In the genomic region with DNA sequence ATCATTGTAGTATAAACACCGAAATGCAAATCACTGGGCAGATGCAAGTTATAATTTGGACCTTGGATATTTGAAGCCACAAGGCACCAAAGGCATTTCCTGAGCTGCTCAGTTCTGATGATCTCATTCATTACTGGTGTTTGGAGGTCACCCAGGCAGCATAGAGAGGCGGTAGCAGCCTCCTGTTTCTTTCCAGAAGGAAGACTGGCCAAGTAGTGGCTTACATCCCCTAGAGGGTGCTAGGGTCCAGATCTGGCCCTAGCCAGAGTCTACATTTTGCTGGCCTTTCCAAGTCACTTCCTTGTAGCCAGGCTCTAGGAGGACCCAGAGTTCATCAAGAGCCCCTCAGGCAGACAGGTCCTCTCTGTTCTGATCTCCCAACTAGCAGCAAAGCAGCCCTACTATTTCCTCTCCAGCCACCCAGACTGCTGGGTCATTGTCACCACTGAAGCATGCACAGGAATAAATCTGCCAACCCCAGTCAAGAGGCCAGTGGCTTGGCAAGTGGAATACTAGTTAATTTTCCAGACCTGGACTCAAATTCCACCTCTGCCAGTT, we compare ENCODE assay signal across 10 cellular contexts. TPM values are rescaled to one million over a fixed set of nuclear protein-coding genes. Genes with fewer than 3 reads are reported as not detected.
DNase-seq lines count a peak whose midpoint lies in the region; ATAC-seq and TF ChIP-seq lines count a peak whose summit lies in the region.
"Had no signal": no experiment of that assay in that cellular context is flagged by ENCODE, and none has a peak within 500 bp of the region (broad histone marks: within the 10 kb centered on the region; RNA-seq: fewer than 3 reads in every experiment).

No MANE protein-coding gene starts in this region.

- peaks cover 6% of the 10 kb centered on the region; the same call in 1 of the 2 replicates for H3F3A ChIP-seq in PC-9 (ENCODE audit: insufficient read depth, low read depth)

- no peak overlapping the region for H3K4me3 ChIP-seq in PC-9
- no peak overlapping the region for H3K4me3 ChIP-seq in epithelial cell of proximal tubule (ENCODE audit: low read depth, low read length)

- H3K27ac ChIP-seq in PC-9 = no peak overlapping the region

- no TSS peak for BruUV-seq in PC-9 (replicated peaks; lab: Mats Ljungman, UMichigan)

- peaks cover 64% of the 10 kb centered on the region for H3K27me3 Mint-ChIP-seq in mesothelial cell of epicardium (ENCODE audit: low read depth)

- H3K27me3 ChIP-seq in PC-9 (ENCODE audit: insufficient read depth, low read depth) = no peaks in the 10 kb centered on the region

- no peaks in the 10 kb centered on the region for H3K79me2 ChIP-seq in PC-9 (ENCODE audit: low read depth)

- H4K20me1 ChIP-seq in PC-9 (ENCODE audit: insufficient read depth) = no peaks in the 10 kb centered on the region

- intact Hi-C loops in PC-9 (cut with micrococcal nuclease; ENCODE audit: unreplicated experiment) = no loop called here

- H3K4me3 Mint-ChIP-seq in mesothelial cell of epicardium = no peak overlapping the region
- H3K4me3 Mint-ChIP-seq: activated CD8-positive, alpha-beta T cell treated with anti-CD3 and anti-CD28 coated beads, Interleukin-2, amount 10 ng/mL, durations not matched to agents 7 days and 5 days had no signal

- no peaks in the 10 kb centered on the region for H3K9me3 Mint-ChIP-seq in mesothelial cell of epicardium

- no peak for ATAC-seq in HG02970 (IDR thresholded peaks at IDR 0.05; ENCODE audit: low FRiP score, unreplicated experiment)
- ATAC-seq: activated CD8-positive, alpha-beta T cell treated with anti-CD3 and anti-CD28 coated beads, Interleukin-2, amount 10 ng/mL, durations not matched to agents 7 days and 5 days had no signal

- no peaks in the 10 kb centered on the region for H3K36me3 Mint-ChIP-seq in mesothelial cell of epicardium

- H3K27ac Mint-ChIP-seq in mesothelial cell of epicardium = no peak overlapping the region
- H3K27ac Mint-ChIP-seq: activated CD8-positive, alpha-beta T cell treated with anti-CD3 and anti-CD28 coated beads, Interleukin-2, amount 10 ng/mL, durations not matched to agents 7 days and 5 days had no signal

- peaks cover 2% of the 10 kb centered on the region for H3K4me1 Mint-ChIP-seq in mesothelial cell of epicardium

- no peak overlapping the region for H3K4me2 ChIP-seq in PC-9

- H3K36me3 ChIP-seq in PC-9 (ENCODE audit: low read depth) = no peaks in the 10 kb centered on the region

- no peak overlapping the region for H2AFZ ChIP-seq in PC-9

- peaks cover 16% of the 10 kb centered on the region for H3K4me1 ChIP-seq in PC-9 (replicated peaks; ENCODE audit: insufficient read depth)

- POLR2A ChIA-PET in PC-9 (lab: Charles Lee; ENCODE audit: unreplicated experiment) = interaction anchor here (0.6 kb wide), 1 partner anchor 18 kb away, joined by 11 read pairs; no protein-coding TSS in a partner anchor

- DNase-seq in ELF-1 (ENCODE audit: low read depth, low spot score) (peak; percentile 34), PC-9 (peak; percentile 37 to 63), epithelial cell of proximal tubule (ENCODE audit: low read depth) (peak; percentile 72), non-pigmented ciliary epithelial cell (ENCODE audit: low read depth) (peak; percentile 94), mesothelial cell of epicardium (ENCODE audit: low spot score in 2 of 2, unreplicated experiment in 2 of 2) (no peak), T-helper 9 cell (no peak), GM20000 (ENCODE audit: low spot score) (no peak)
- DNase-seq: activated CD8-positive, alpha-beta T cell treated with anti-CD3 and anti-CD28 coated beads, Interleukin-2, amount 10 ng/mL, durations not matched to agents 7 days and 5 days; NCI-H2171 treated with DMSO at 0.1 percent for 48 hours had no signal

- TF ChIP-seq CTCF in PC-9 (conservative IDR thresholded peaks at IDR 0.05) (no peak), epithelial cell of proximal tubule (conservative IDR thresholded peaks at IDR 0.05; ENCODE audit: low read depth, low read length) (peak; percentile 63), mesothelial cell of epicardium (IDR thresholded peaks at IDR 0.05; ENCODE audit: unreplicated experiment) (no peak), GM20000 (IDR thresholded peaks at IDR 0.05; ENCODE audit: extremely low read depth, missing control alignments) (no peak)

- no peaks in the 10 kb centered on the region for H3K9me2 ChIP-seq in PC-9 (ENCODE audit: insufficient read depth)

- CTCF ChIA-PET in PC-9 (lab: Charles Lee) = interaction anchor here (0.6 to 1.5 kb wide), 3 partner anchors 11 to 531 kb away, joined by 3 to 7 read pairs (median 4); no protein-coding TSS in a partner anchor

- no peaks in the 10 kb centered on the region for H3K9me3 ChIP-seq in PC-9 (ENCODE audit: insufficient read depth, low read depth)

RNA-seq across cellular contexts. Expression of a gene that starts 33.4 kb away (rescaled TPM):
- 54.8 and 68.5 TPM in 2 replicates for total RNA-seq in PC-9 (2021)
- 50.3 and 65.1 TPM in 2 replicates for total RNA-seq in epithelial cell of proximal tubule
- 36.7 to 38.3 TPM (median 38.3 TPM) in 3 replicates for total RNA-seq in mesothelial cell of epicardium

RNA-seq across cellular contexts. Expression of a gene that starts 59.3 kb away (rescaled TPM):
- total RNA-seq in PC-9 (2021) (4.6 and 6.0 TPM in 2 replicates), epithelial cell of proximal tubule (4.0 and 5.9 TPM in 2 replicates), mesothelial cell of epicardium (2.4 to 2.6 TPM (median 2.5 TPM) in 3 replicates)
- total RNA-seq: activated CD8-positive, alpha-beta T cell treated with anti-CD3 and anti-CD28 coated beads, Interleukin-2, amount 10 ng/mL, durations not matched to agents 7 days and 5 days had no signal

Comparison
In these comparisons a context has a peak if more than half of its experiments do, and no peak if none do; other contexts are left out.
1. DNase-seq: peak in ELF-1 (single experiment), PC-9 (2 of 2), epithelial cell of proximal tubule (single experiment) and non-pigmented ciliary epithelial cell (single experiment); none in mesothelial cell of epicardium (0 of 2), T-helper 9 cell (single experiment) and GM20000 (single experiment).